33 cellular contexts compared by ENCODE assay signal in the genomic region with DNA sequence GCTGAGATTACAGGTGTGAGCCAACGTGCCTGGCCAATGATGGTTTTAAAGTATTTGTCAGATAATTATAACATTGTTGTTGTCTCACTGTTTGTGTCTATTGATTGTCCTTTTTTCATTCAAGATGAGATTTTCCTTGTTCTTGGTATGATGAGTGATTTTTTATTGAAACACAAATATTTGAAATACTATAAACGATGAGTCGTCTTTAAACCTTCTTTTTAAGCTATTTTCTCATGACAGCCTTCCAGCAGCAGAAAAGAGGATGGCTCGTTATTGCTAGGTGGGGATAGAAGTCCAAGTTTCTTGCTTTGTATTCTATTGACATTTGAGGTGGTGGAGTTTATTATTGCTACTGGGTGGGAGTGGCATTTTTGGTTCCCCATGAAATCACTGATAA.
"Had no signal": no experiment of that assay in that cellular context is flagged by ENCODE, and none has a peak within 500 bp of the region (broad histone marks: within the 10 kb centered on the region; RNA-seq: fewer than 3 reads in every experiment).

No MANE protein-coding gene starts in this region.

- DNase-seq: activated effector memory CD4-positive, alpha-beta T cell treated with anti-CD3 and anti-CD28 coated beads, Interleukin-2, amount 50 U/mL, for 16 hours; activated effector memory CD4-positive, alpha-beta T cell treated with Interleukin-2 at 50 U/mL for 16 hours; activated gamma-delta T cell; activated gamma-delta T cell treated with Interleukin-2 at 50 U/mL for 16 hours; activated naive CD4-positive, alpha-beta T cell; activated naive CD4-positive, alpha-beta T cell treated with anti-CD3 and anti-CD28 coated beads for 36 hours; activated naive CD4-positive, alpha-beta T cell treated with anti-CD3 and anti-CD28 coated beads, Interleukin-2, amount 10 ng/mL, durations not matched to agents 7 days and 5 days; activated naive CD4-positive, alpha-beta T cell treated with anti-CD3 and anti-CD28 coated beads, Interleukin-2, amount 50 U/mL, for 16 hours; activated naive CD4-positive, alpha-beta T cell treated with Interleukin-2 at 50 U/mL for 16 hours; activated naive CD8-positive, alpha-beta T cell treated with anti-CD3 and anti-CD28 coated beads for 36 hours; activated naive CD8-positive, alpha-beta T cell treated with anti-CD3 and anti-CD28 coated beads, Interleukin-2, amount 10 ng/mL, durations not matched to agents 7 days and 5 days; activated naive CD8-positive, alpha-beta T cell treated with anti-CD3 and anti-CD28 coated beads, Interleukin-2, amount 50 U/mL, for 24 hours; activated T-cell treated with anti-CD3 and anti-CD28 coated beads, Interleukin-2, amount 50 U/mL, for 24 hours; activated T-cell treated with anti-CD3 and anti-CD28 coated beads, Interleukin-2, amount 50 U/mL, for 4 hours; activated T-cell treated with anti-CD3 and anti-CD28 coated beads, Interleukin-2, amount 50 U/mL, for 48 hours; activated T-cell treated with anti-CD3 and anti-CD28 coated beads, Interleukin-2, amount 50 U/mL, for 72 hours; adrenal gland; amniotic stem cell; amygdala; anterior cingulate cortex; aorta; body of pancreas; brain microvascular endothelial cell; caudate nucleus; central memory CD4-positive, alpha-beta T cell; cerebellar nuclear complex had no signal

- H3K4me1 ChIP-seq: adrenal gland, ascending aorta, body of pancreas, breast epithelium had no signal

- H3K36me3 ChIP-seq: adrenal gland, ascending aorta, brain microvascular endothelial cell, breast epithelium, cardiac muscle cell had no signal

- H3K9me3 ChIP-seq: adrenal gland, ascending aorta, breast epithelium had no signal

- FAIRE-seq: astrocyte, bronchial epithelial cell had no signal

- H3K27me3 ChIP-seq: adrenal gland, ascending aorta, body of pancreas, brain microvascular endothelial cell, breast epithelium, cardiac muscle cell had no signal

- H3K4me3 ChIP-seq: adrenal gland, ascending aorta, body of pancreas, breast epithelium, cardiac muscle cell had no signal

- ATAC-seq: activated naive CD4-positive, alpha-beta T cell treated with anti-CD3 and anti-CD28 coated beads, Interleukin-2, amount 50 U/mL, for 72 hours; activated naive CD8-positive, alpha-beta T cell treated with anti-CD3 and anti-CD28 coated beads, Interleukin-2, amount 50 U/mL, for 24 hours; activated T-cell treated with anti-CD3 and anti-CD28 coated beads, Interleukin-2, amount 50 U/mL, for 4 hours; activated T-cell treated with anti-CD3 and anti-CD28 coated beads, Interleukin-2, amount 50 U/mL, for 72 hours; activated T-helper 17 cell treated with anti-CD3 and anti-CD28 coated beads, Interleukin-2, amount 50 U/mL, for 72 hours; body of pancreas had no signal

- H3K27ac ChIP-seq: adrenal gland, ascending aorta, body of pancreas, brain microvascular endothelial cell, breast epithelium, cardiac muscle cell had no signal
